In the genomic region with DNA sequence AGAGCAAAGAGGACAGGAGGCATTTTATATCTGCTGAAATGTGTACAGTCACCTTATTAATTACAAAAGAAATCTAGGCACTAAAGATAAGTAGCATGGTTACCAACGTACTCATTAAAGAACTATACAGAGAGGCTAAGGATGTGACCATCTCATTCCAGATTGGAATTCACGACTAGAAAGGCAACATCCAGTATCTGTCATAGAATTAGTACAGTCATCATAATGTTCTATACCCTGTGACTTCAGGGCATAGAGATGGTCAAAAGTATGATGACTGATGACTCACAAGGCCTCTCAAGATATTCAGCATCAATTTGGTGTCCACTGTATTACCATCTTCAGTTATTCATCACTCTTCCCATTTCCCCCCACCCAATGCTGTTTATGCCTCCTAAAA, we compare ENCODE assay signal across 13 cellular contexts.
DNase-seq lines count a peak whose midpoint lies in the region; ATAC-seq and TF ChIP-seq lines count a peak whose summit lies in the region.
"Had no signal": no experiment of that assay in that cellular context is flagged by ENCODE, and none has a peak within 500 bp of the region (broad histone marks: within the 10 kb centered on the region; RNA-seq: fewer than 3 reads in every experiment).

No MANE protein-coding gene starts in this region.

- CTCF ChIA-PET in mammary epithelial cell (lab: Charles Lee; ENCODE audit: low non-redundant PET) = no interaction called here
- CTCF ChIA-PET in MCF 10A (lab: Yijun Ruan, JAX) = interaction anchor here (0.6 kb wide), 1 partner anchor 27 kb away, joined by 3 read pairs; no protein-coding TSS in a partner anchor

- H3K9me3 ChIP-seq in mammary epithelial cell (replicated peaks; ENCODE audit: insufficient read depth, low read length) = no peaks in the 10 kb centered on the region
- H3K9me3 ChIP-seq: left lung had no signal

- H3K4me3 Mint-ChIP-seq in MCF 10A (ENCODE audit: unreplicated experiment) = no peak overlapping the region
- peak overlapping the region; percentile 50 for H3K4me3 Mint-ChIP-seq in stimulated activated naive CD8-positive, alpha-beta T cell treated with anti-CD3 and anti-CD28 coated beads, Interleukin-15, Interleukin-2, amounts not matched to agents 100 ng/mL and 50 ng/mL, for 24 hours

- no peak overlapping the region for H3K27ac Mint-ChIP-seq in MCF 10A (ENCODE audit: low read depth, unreplicated experiment)
- peak overlapping the region; percentile 60 for H3K27ac Mint-ChIP-seq in stimulated activated naive CD8-positive, alpha-beta T cell treated with anti-CD3 and anti-CD28 coated beads, Interleukin-15, Interleukin-2, amounts not matched to agents 100 ng/mL and 50 ng/mL, for 24 hours

- in situ Hi-C loops in mammary epithelial cell (cut with MboI; ENCODE audit: low sequenced_read_pairs in 2 of 2) = loop anchor here in 1 of 2 donors (25.0 kb wide), 1 partner anchor 1172 kb away; no protein-coding TSS in a partner anchor
- in situ Hi-C loops in brain microvascular endothelial cell (cut with HindIII; ENCODE audit: low pct_ligation_motif_present, low sequenced_read_pairs) = no loop called here

- no peak overlapping the region for H2AFZ ChIP-seq in mammary epithelial cell (ENCODE audit: low read depth, low read length)

- no peaks in the 10 kb centered on the region for H3K36me3 Mint-ChIP-seq in MCF 10A (ENCODE audit: insufficient read depth, unreplicated experiment)
- H3K36me3 Mint-ChIP-seq in stimulated activated naive CD8-positive, alpha-beta T cell treated with anti-CD3 and anti-CD28 coated beads, Interleukin-15, Interleukin-2, amounts not matched to agents 100 ng/mL and 50 ng/mL, for 24 hours (ENCODE audit: low read depth) = peaks cover 23% of the 10 kb centered on the region

- POLR2A ChIA-PET in MCF 10A (lab: Yijun Ruan, JAX) = interaction anchor here (1.2 to 1.8 kb wide), 4 partner anchors 413 to 421 kb away, joined by 4 to 8 read pairs (median 4); a partner anchor contains a TSS

- H4K20me1 ChIP-seq in mammary epithelial cell (ENCODE audit: insufficient read depth, low read length) = no peaks in the 10 kb centered on the region

- BruUV-seq in mammary epithelial cell (replicated peaks; lab: Mats Ljungman, UMichigan) = no TSS peak
- no TSS peak for BruUV-seq in MCF 10A (replicated peaks; lab: Mats Ljungman, UMichigan)

- H3K79me2 ChIP-seq in mammary epithelial cell (ENCODE audit: insufficient read depth, low read length) = no peaks in the 10 kb centered on the region

- H3K27me3 Mint-ChIP-seq in MCF 10A (ENCODE audit: insufficient read depth, unreplicated experiment) = no peaks in the 10 kb centered on the region
- no peaks in the 10 kb centered on the region for H3K27me3 Mint-ChIP-seq in stimulated activated naive CD8-positive, alpha-beta T cell treated with anti-CD3 and anti-CD28 coated beads, Interleukin-15, Interleukin-2, amounts not matched to agents 100 ng/mL and 50 ng/mL, for 24 hours

- 56% methylated on average over 2 of the region's 2 CpGs for WGBS in mammary epithelial cell (ENCODE audit: low coverage, missing lambda C conversion rate)

- H3K27ac ChIP-seq in mammary epithelial cell (ENCODE audit: insufficient read depth, low read depth, low read length) = no peak overlapping the region
- H3K27ac ChIP-seq in brain microvascular endothelial cell = peak overlapping the region; percentile 59
- H3K27ac ChIP-seq: left lung had no signal

- H3K4me3 ChIP-seq in mammary epithelial cell (replicated peaks in 1 of 3; ENCODE audit: insufficient read depth in 1 of 3, low read depth in 2 of 3, low read length in 3 of 3) (no peak overlapping the region), brain microvascular endothelial cell (ENCODE audit: low read depth, low read length) (no peak overlapping the region)
- H3K4me3 ChIP-seq: left lung had no signal

- peaks cover 21% of the 10 kb centered on the region for H3K4me1 Mint-ChIP-seq in MCF 10A (ENCODE audit: insufficient read depth, unreplicated experiment)
- H3K4me1 Mint-ChIP-seq in stimulated activated naive CD8-positive, alpha-beta T cell treated with anti-CD3 and anti-CD28 coated beads, Interleukin-15, Interleukin-2, amounts not matched to agents 100 ng/mL and 50 ng/mL, for 24 hours (ENCODE audit: low read depth) = peaks cover 38% of the 10 kb centered on the region

- no peaks in the 10 kb centered on the region for H3K27me3 ChIP-seq in mammary epithelial cell (ENCODE audit: insufficient read depth, low read length)
- no peaks in the 10 kb centered on the region for H3K27me3 ChIP-seq in brain microvascular endothelial cell (replicated peaks)
- H3K27me3 ChIP-seq: left lung had no signal

- no peaks in the 10 kb centered on the region for H3K9me3 Mint-ChIP-seq in MCF 10A (ENCODE audit: unreplicated experiment)
- peaks cover 26% of the 10 kb centered on the region for H3K9me3 Mint-ChIP-seq in stimulated activated naive CD8-positive, alpha-beta T cell treated with anti-CD3 and anti-CD28 coated beads, Interleukin-15, Interleukin-2, amounts not matched to agents 100 ng/mL and 50 ng/mL, for 24 hours

- no peak overlapping the region for H3K4me2 ChIP-seq in mammary epithelial cell (ENCODE audit: insufficient read depth, low read depth, low read length)

- H3K9ac ChIP-seq in mammary epithelial cell (ENCODE audit: insufficient read depth, low read length) = no peak overlapping the region

- TF ChIP-seq CTCF in mammary epithelial cell (conservative IDR thresholded peaks at IDR 0.05 in 1 of 2, IDR thresholded peaks at IDR 0.05 in 1 of 2; ENCODE audit: extremely low read depth in 1 of 2, insufficient read depth in 1 of 2, low read depth in 1 of 2, low read length in 2 of 2) (no peak), MCF 10A (IDR thresholded peaks at IDR 0.05; ENCODE audit: unreplicated experiment) (no peak), brain microvascular endothelial cell (IDR thresholded peaks at IDR 0.05; ENCODE audit: low read depth, low read length, missing control alignments) (no peak)

- DNase-seq in mammary epithelial cell (peak; percentile 68), MCF 10A (ENCODE audit: unreplicated experiment) (no peak), brain microvascular endothelial cell (peak; percentile 52), NCI-H1092 treated with DMSO at 0.1 percent for 48 hours (lab: John Stamatoyannopoulos, UW) (no peak), NCI-H510A treated with DMSO at 0.1 percent for 48 hours (lab: John Stamatoyannopoulos, UW) (no peak)
- DNase-seq: activated CD4-positive, alpha-beta T cell treated with anti-CD3 and anti-CD28 coated beads, Interleukin-2, amount 50 U/mL, for 4 hours; AML-193; aorta; left lung; NCI-H187 treated with DMSO at 0.1 percent for 48 hours had no signal

- intact Hi-C loops in mammary epithelial cell (cut with micrococcal nuclease) (no loop called here), MCF 10A (cut with micrococcal nuclease) (loop anchor here (10.0 kb wide), 1 partner anchor 124 kb away; no protein-coding TSS in a partner anchor)

- ATAC-seq in HG03432 (IDR thresholded peaks at IDR 0.05; ENCODE audit: unreplicated experiment) (peak; percentile 25), GM18909 (IDR thresholded peaks at IDR 0.05; ENCODE audit: poor library complexity, unreplicated experiment) (no peak)
- ATAC-seq: left lung had no signal

- dilution Hi-C loops in mammary epithelial cell (cut with HindIII; ENCODE audit: low sequenced_read_pairs) = no loop called here

- H3K4me1 ChIP-seq in mammary epithelial cell (ENCODE audit: insufficient read depth, low read length) = peaks cover 3% of the 10 kb centered on the region

- no peaks in the 10 kb centered on the region for H3K36me3 ChIP-seq in mammary epithelial cell (ENCODE audit: insufficient read depth, low read length)
- no peaks in the 10 kb centered on the region for H3K36me3 ChIP-seq in brain microvascular endothelial cell (replicated peaks)
- H3K36me3 ChIP-seq: left lung had no signal

Comparison
In these comparisons a context has a peak if more than half of its experiments do, and no peak if none do; other contexts are left out.
1. DNase-seq: peak in mammary epithelial cell (single experiment) and brain microvascular endothelial cell (single experiment); none in MCF 10A (single experiment), NCI-H1092 treated with DMSO at 0.1 percent for 48 hours (single experiment) and NCI-H510A treated with DMSO at 0.1 percent for 48 hours (single experiment).